Comparison of ENCODE assay signal across 15 cellular contexts in the genomic region with DNA sequence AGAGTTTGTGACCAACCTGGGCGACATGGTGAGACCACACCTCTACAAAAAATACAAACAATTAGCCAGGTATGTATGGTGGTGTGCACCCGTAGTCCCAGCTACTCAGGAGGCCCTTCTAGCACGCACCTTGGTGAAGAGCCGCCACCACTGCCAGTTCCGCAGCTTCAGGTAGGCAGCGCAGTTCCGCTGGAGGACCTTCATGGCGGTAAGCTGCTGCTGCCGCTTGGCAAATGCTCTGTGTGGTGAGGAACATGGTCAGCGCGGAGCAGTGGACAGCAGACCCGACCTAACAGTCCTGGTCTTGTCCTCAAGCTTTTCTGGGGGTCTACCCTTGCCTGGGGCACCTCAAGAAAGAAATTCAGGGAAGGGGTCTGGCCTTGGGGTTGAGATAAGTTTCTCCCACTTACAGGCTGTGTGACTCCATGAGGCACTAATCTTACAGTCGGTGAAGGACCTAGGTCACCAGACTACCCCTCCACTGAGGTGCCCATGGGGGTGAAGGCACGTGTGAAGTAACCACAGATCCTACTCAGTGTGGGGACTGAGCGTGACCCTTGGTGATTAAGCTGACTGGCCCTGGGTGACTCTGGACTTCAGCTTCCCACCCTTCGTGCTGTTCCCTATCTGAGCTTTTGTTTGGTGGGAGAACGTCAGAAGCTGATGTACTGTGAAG. TPM values are rescaled to one million over a fixed set of nuclear protein-coding genes. Genes with fewer than 3 reads are reported as not detected.
DNase-seq lines count a peak whose midpoint lies in the region; ATAC-seq and TF ChIP-seq lines count a peak whose summit lies in the region.
"Had no signal": no experiment of that assay in that cellular context is flagged by ENCODE, and none has a peak within 500 bp of the region (broad histone marks: within the 10 kb centered on the region; RNA-seq: fewer than 3 reads in every experiment).

No MANE protein-coding gene starts in this region.

- peak overlapping the region; percentile 46 for H3K27ac Mint-ChIP-seq in activated T-helper 17 cell treated with anti-CD3 and anti-CD28 coated beads, Interleukin-2, amount 50 U/mL, for 72 hours
- H3K27ac Mint-ChIP-seq: nephron had no signal

- no peaks in the 10 kb centered on the region for H3K9me3 ChIP-seq in cardiac muscle cell (ENCODE audit: low read depth)
- no peaks in the 10 kb centered on the region for H3K9me3 ChIP-seq in muscle layer of duodenum (ENCODE audit: control insufficient read depth in 1 of 2, low read length in 2 of 2)
- no peaks in the 10 kb centered on the region for H3K9me3 ChIP-seq in transverse colon

- H3K4me1 Mint-ChIP-seq in activated T-helper 17 cell treated with anti-CD3 and anti-CD28 coated beads, Interleukin-2, amount 50 U/mL, for 72 hours, result no peaks in the 10 kb centered on the region
- H3K4me1 Mint-ChIP-seq: nephron had no signal

- H3K27me3 ChIP-seq in cardiac muscle cell (no peaks in the 10 kb centered on the region), muscle layer of duodenum (ENCODE audit: low read depth, low read length) (no peaks in the 10 kb centered on the region), transverse colon (no peaks in the 10 kb centered on the region)

- no peak for TF ChIP-seq CTCF in cardiac muscle cell (IDR thresholded peaks at IDR 0.05; ENCODE audit: low read depth, low read length)
- no peak for TF ChIP-seq CTCF in transverse colon (IDR thresholded peaks at IDR 0.05)

- in situ Hi-C loops in transverse colon (cut with MboI; ENCODE audit: low pct_ligation_motif_present in 1 of 4, low pct_unique_long_range_greater_than_20kb in 1 of 4, low sequenced_read_pairs in 3 of 4), result loop anchor here in 3 of 4 donors (10.0 kb wide), 2 partner anchors 162 to 172 kb away; no protein-coding TSS in a partner anchor

- no peak for ATAC-seq in Right ventricle myocardium inferior
- no peak for ATAC-seq in activated T-helper 17 cell treated with anti-CD3 and anti-CD28 coated beads, Interleukin-2, amount 50 U/mL, for 72 hours (replicated peaks)
- ATAC-seq: left colon had no signal

- intact Hi-C loops in Right ventricle myocardium inferior (cut with DNase I), result no loop called here
- intact Hi-C loops in transverse colon (cut with DNase I; ENCODE audit: low total_unique reads), result loop anchor here (5.0 kb wide), 1 partner anchor 170 kb away; no protein-coding TSS in a partner anchor

- peaks cover 100% of the 10 kb centered on the region for H3K36me3 Mint-ChIP-seq in activated T-helper 17 cell treated with anti-CD3 and anti-CD28 coated beads, Interleukin-2, amount 50 U/mL, for 72 hours (ENCODE audit: low read depth)

- no peaks in the 10 kb centered on the region for H3K9me3 Mint-ChIP-seq in activated T-helper 17 cell treated with anti-CD3 and anti-CD28 coated beads, Interleukin-2, amount 50 U/mL, for 72 hours
- H3K9me3 Mint-ChIP-seq: nephron had no signal

- 90 to 91% methylated on average over 4 to 17 of the region's 17 CpGs for WGBS in transverse colon (ENCODE audit: low coverage in 1 of 2), 2 donors

- H3K4me1 ChIP-seq in cardiac muscle cell (ENCODE audit: low read depth) (no peaks in the 10 kb centered on the region), muscle layer of duodenum (ENCODE audit: control insufficient read depth in 1 of 2, insufficient read depth in 2 of 2, low read length in 2 of 2) (peaks cover 0 to 24% of the 10 kb centered on the region in 2 donors), transverse colon (peaks cover 0 to 33% (median 13%) of the 10 kb centered on the region in 4 donors)

- TF ChIP-seq POLR2A in transverse colon (IDR thresholded peaks at IDR 0.05), result no peak

- DNase-seq in cardiac muscle cell (ENCODE audit: low read depth in 1 of 2, low spot score in 1 of 2), result no peak
- no peak for DNase-seq in Right ventricle myocardium inferior (ENCODE audit: missing footprints)
- no peak for DNase-seq in transverse colon
- no peak for DNase-seq in HK-2 (ENCODE audit: unreplicated experiment)
- DNase-seq in DMS79 treated with DMSO at 0.1 percent for 48 hours (lab: John Stamatoyannopoulos, UW), result no peak
- no peak for DNase-seq in NK-92 (lab: John Stamatoyannopoulos, UW; ENCODE audit: unreplicated experiment)
- DNase-seq: activated T-cell treated with anti-CD3 and anti-CD28 coated beads, Interleukin-2, amount 50 U/mL, for 48 hours; effector CD4-positive, alpha-beta T cell; left colon; NCI-H2107; NCI-H748 treated with DMSO at 0.1 percent for 48 hours; stimulated activated CD4-positive, alpha-beta T cell treated with anti-CD3 and anti-CD28 coated beads, Interleukin-1b, Interleukin-23, amount 100 ng/mL, for 48 hours had no signal

- H3K27me3 Mint-ChIP-seq in activated T-helper 17 cell treated with anti-CD3 and anti-CD28 coated beads, Interleukin-2, amount 50 U/mL, for 72 hours, result no peaks in the 10 kb centered on the region

- H3K4me3 Mint-ChIP-seq in activated T-helper 17 cell treated with anti-CD3 and anti-CD28 coated beads, Interleukin-2, amount 50 U/mL, for 72 hours, result no peak overlapping the region
- H3K4me3 Mint-ChIP-seq: nephron had no signal

- H3K4me3 ChIP-seq in cardiac muscle cell (no peak overlapping the region), muscle layer of duodenum (ENCODE audit: low read depth in 1 of 2, low read length in 2 of 2) (no peak overlapping the region), transverse colon (no peak overlapping the region)

- no peak for TF ChIP-seq EP300 in transverse colon (IDR thresholded peaks at IDR 0.05; ENCODE audit: low read depth)

- H3K27ac ChIP-seq in cardiac muscle cell (peak overlapping the region; percentile 21), muscle layer of duodenum (ENCODE audit: low read length) (peak overlapping the region; percentile 29), transverse colon (peak overlapping the region; percentile 65 to 76 (median 72))

- H3K36me3 ChIP-seq in cardiac muscle cell (peaks cover 81% of the 10 kb centered on the region), muscle layer of duodenum (ENCODE audit: control insufficient read depth in 1 of 2, insufficient read depth in 2 of 2, low read length in 2 of 2) (peaks cover 95 to 99% of the 10 kb centered on the region in 2 donors), transverse colon (peaks cover 0 to 90% (median 53%) of the 10 kb centered on the region in 4 donors)

RNA-seq across cellular contexts. Expression of gene APOL1, which starts 49.6 kb away (rescaled TPM):
- 0.11 TPM in 1 of 2 replicates, not detected in the other for total RNA-seq in cardiac muscle cell
- polyA plus RNA-seq in cardiac muscle cell, result 0.06 TPM in 1 of 2 replicates, not detected in the other
- 22.1 TPM for total RNA-seq in Right ventricle myocardium inferior
- 10 to 100 TPM; 52.8 to 89.4 TPM for total RNA-seq in activated T-helper 17 cell treated with anti-CD3 and anti-CD28 coated beads, Interleukin-2, amount 50 U/mL, for 72 hours
- 10 to 100 TPM in 3 of 4 donors, 1 to 10 TPM in 1; 2.2 to 19.5 (median 14.7) TPM for total RNA-seq in transverse colon

Comparison
In these comparisons a context has a peak if more than half of its experiments do, and no peak if none do; other contexts are left out.
1. H3K27ac ChIP-seq: peak in every context shown above with its lines; median percentile 72 in transverse colon; 29 in muscle layer of duodenum; 21 in cardiac muscle cell.